Comparison of ENCODE assay signal across 16 cellular contexts in genomic region chr6:141783595-141783994, GRCh38.
DNase-seq lines count a peak whose midpoint lies in the region; ATAC-seq, FAIRE-seq and TF ChIP-seq lines count a peak whose summit lies in the region.
"Had no signal": no experiment of that assay in that cellular context is flagged by ENCODE, and none has a peak within 500 bp of the region (broad histone marks: within the 10 kb centered on the region; RNA-seq: fewer than 3 reads in every experiment).

No MANE protein-coding gene starts in this region.

- DNase-seq in Right ventricle myocardium superior (no peak), left ventricle myocardium inferior (no peak), H1 (ENCODE audit: low read depth in 1 of 2, low spot score in 2 of 2) (no peak), left ventricle myocardium superior (no peak), mesendoderm (no peak), PC-3 (no peak), NOMO-1 treated with DMSO at 0.1 percent for 48 hours (lab: John Stamatoyannopoulos, UW; ENCODE audit: unreplicated experiment) (no peak)
- DNase-seq in natural killer cell treated with Interleukin-12 subunit alpha and Interleukin-12 subunit beta and Interleukin-15 and Interleukin-18, amount 100 ng/mL, for 72 hours (ENCODE audit: low spot score) = no peak
- DNase-seq: 8988T; Calu3; CD8-positive, alpha-beta T cell; DMS79 treated with DMSO at 0.1 percent for 48 hours; GF-D8; GOT3; H9 had no signal

- H3K9me2 ChIP-seq in PC-3 (replicated peaks; ENCODE audit: low read length) = no peaks in the 10 kb centered on the region

- no peak overlapping the region for H4K91ac ChIP-seq in H1 (replicated peaks; ENCODE audit: insufficient read length, low read length)

- 85% methylated on average over 2 of the region's 2 CpGs; no CpG with 5 or more reads in 1 of the 2 experiments for WGBS in H1 (ENCODE audit: extremely low coverage in 1 of 2, insufficient coverage in 1 of 2, insufficient read length in 1 of 2, insufficient replicate concordance in 2 of 2, low coverage in 1 of 2, low lambda C conversion rate in 2 of 2, missing lambda C conversion rate in 1 of 2), 2 experiments
- no CpG with 5 or more reads among the region's 2 CpGs for WGBS in mesendoderm (ENCODE audit: extremely low coverage, insufficient coverage, low lambda C conversion rate)

- H2BK15ac ChIP-seq in H1 (ENCODE audit: low read length) (no peak overlapping the region), mesendoderm (replicated peaks; ENCODE audit: low read depth) (no peak overlapping the region)

- intact Hi-C loops in Right ventricle myocardium superior (cut with DNase I) (no loop called here), left ventricle myocardium inferior (cut with micrococcal nuclease) (no loop called here), left ventricle myocardium superior (cut with micrococcal nuclease) (no loop called here), PC-3 (cut with micrococcal nuclease) (no loop called here)

- H2BK120ac ChIP-seq in H1 (replicated peaks; ENCODE audit: low read depth, low read length) = no peak overlapping the region
- no peak overlapping the region for H2BK120ac ChIP-seq in mesendoderm (ENCODE audit: low read depth, low read length)

- H3K9ac ChIP-seq in H1 (replicated peaks in 1 of 4; ENCODE audit: extremely low read depth in 1 of 4, low read depth in 3 of 4, low read length in 3 of 4) (no peak overlapping the region), mesendoderm (ENCODE audit: low read length) (no peak overlapping the region), PC-3 (ENCODE audit: low read length) (no peak overlapping the region)
- H3K9ac ChIP-seq: BLaER1 treated with 17β-estradiol and CSF1 and Interleukin-3, amounts not matched to agents 10 nM and 100 nM had no signal

- H2BK20ac ChIP-seq in H1 (ENCODE audit: low read length) = no peak overlapping the region

- no peak overlapping the region for H3K14ac ChIP-seq in H1 (ENCODE audit: insufficient read length)

- H3K27me3 ChIP-seq in left ventricle myocardium inferior (ENCODE audit: low read depth) = no peaks in the 10 kb centered on the region
- H3K27me3 ChIP-seq in H1 (replicated peaks in 1 of 4; ENCODE audit: control insufficient read depth in 3 of 4, extremely low read depth in 1 of 4, insufficient read depth in 3 of 4, low read length in 3 of 4) = no peaks in the 10 kb centered on the region
- no peaks in the 10 kb centered on the region for H3K27me3 ChIP-seq in mesendoderm (ENCODE audit: insufficient read depth, low read length, poor library complexity)
- no peaks in the 10 kb centered on the region for H3K27me3 ChIP-seq in PC-3 (ENCODE audit: low read length)
- H3K27me3 ChIP-seq: BLaER1 treated with 17β-estradiol and CSF1 and Interleukin-3, amounts not matched to agents 10 nM and 100 nM had no signal

- no peaks in the 10 kb centered on the region for H3K4me1 ChIP-seq in left ventricle myocardium inferior
- H3K4me1 ChIP-seq in H1 (replicated peaks in 1 of 4; ENCODE audit: control insufficient read depth in 3 of 4, insufficient read depth in 4 of 4, low read length in 3 of 4) = peaks cover 0 to 7% (median 2%) of the 10 kb centered on the region in 4 experiments; a peak in 2 of 7 replicates
- H3K4me1 ChIP-seq in mesendoderm (ENCODE audit: control insufficient read depth, low read depth, low read length) = no peaks in the 10 kb centered on the region
- no peaks in the 10 kb centered on the region for H3K4me1 ChIP-seq in PC-3 (ENCODE audit: insufficient read depth, low read length)

- H3K9me3 ChIP-seq in left ventricle myocardium inferior (replicated peaks) (no peaks in the 10 kb centered on the region), H1 (ENCODE audit: insufficient read depth in 2 of 2, low read depth in 1 of 2, low read length in 1 of 2) (no peaks in the 10 kb centered on the region), PC-3 (ENCODE audit: low read length) (no peaks in the 10 kb centered on the region)
- H3K9me3 ChIP-seq: BLaER1 treated with 17β-estradiol and CSF1 and Interleukin-3, amounts not matched to agents 10 nM and 100 nM had no signal

- H2AK5ac ChIP-seq in H1 (ENCODE audit: low read depth, low read length) = no peak overlapping the region
- H2AK5ac ChIP-seq in mesendoderm (ENCODE audit: low read length) = no peak overlapping the region

- H3K18ac ChIP-seq in H1 (ENCODE audit: extremely low read depth, low read length) (no peak overlapping the region), mesendoderm (ENCODE audit: low read length) (no peak overlapping the region)

- H3K4me3 ChIP-seq in left ventricle myocardium inferior (no peak overlapping the region), H1 (ENCODE audit: extremely low read depth in 1 of 4, insufficient read depth in 2 of 4, low read depth in 3 of 4, low read length in 4 of 4) (no peak overlapping the region), mesendoderm (ENCODE audit: low read length) (no peak overlapping the region), PC-3 (ENCODE audit: low read length) (no peak overlapping the region)
- H3K4me3 ChIP-seq: BLaER1 treated with 17β-estradiol and CSF1 and Interleukin-3, amounts not matched to agents 10 nM and 100 nM had no signal

- H3K79me2 ChIP-seq in H1 (ENCODE audit: control insufficient read depth in 1 of 2, insufficient read depth in 2 of 2, low read length in 2 of 2) (no peaks in the 10 kb centered on the region), mesendoderm (ENCODE audit: control insufficient read depth, insufficient read depth, low read length) (no peaks in the 10 kb centered on the region), PC-3 (ENCODE audit: low read length) (no peaks in the 10 kb centered on the region)

- H3K4ac ChIP-seq in H1 (replicated peaks; ENCODE audit: insufficient read length, low read depth, low read length) (no peak overlapping the region), mesendoderm (ENCODE audit: low read depth, low read length) (no peak overlapping the region)

- H3K4me1 Mint-ChIP-seq in natural killer cell treated with Interleukin-12 subunit alpha and Interleukin-12 subunit beta and Interleukin-15 and Interleukin-18, amount 100 ng/mL, for 72 hours (ENCODE audit: low read depth in 2 of 2) = no peaks in the 10 kb centered on the region

- H3K9me3 Mint-ChIP-seq in natural killer cell treated with Interleukin-12 subunit alpha and Interleukin-12 subunit beta and Interleukin-15 and Interleukin-18, amount 100 ng/mL, for 72 hours = no peaks in the 10 kb centered on the region
- H3K9me3 Mint-ChIP-seq: CD8-positive, alpha-beta T cell; H9 had no signal

- H3K4me2 ChIP-seq in H1 (ENCODE audit: insufficient read depth in 1 of 2, low read depth in 2 of 2, low read length in 2 of 2) (no peak overlapping the region), mesendoderm (ENCODE audit: low read length) (no peak overlapping the region), PC-3 (ENCODE audit: low read length) (no peak overlapping the region)
- H3K4me2 ChIP-seq: BLaER1 treated with 17β-estradiol and CSF1 and Interleukin-3, amounts not matched to agents 10 nM and 100 nM had no signal

- H4K8ac ChIP-seq in H1 (ENCODE audit: extremely low read depth, insufficient read depth, low read length) = no peak overlapping the region
- H4K8ac ChIP-seq in mesendoderm (ENCODE audit: low read depth, low read length) = peak overlapping the region; percentile 13

- TF ChIP-seq RAD21 in H1 (IDR thresholded peaks at IDR 0.05 in 1 of 2, conservative IDR thresholded peaks at IDR 0.05 in 1 of 2; ENCODE audit: low read depth in 2 of 2, low read length in 2 of 2) = no peak

- TF ChIP-seq EP300 in H1 (IDR thresholded peaks at IDR 0.05; ENCODE audit: borderline replicate concordance in 1 of 2, low read depth in 2 of 2, low read length in 2 of 2) = no peak

- no peak overlapping the region for H2BK12ac ChIP-seq in H1 (ENCODE audit: low read depth, low read length)

- CTCF ChIA-PET in H1 (lab: Charles Lee; ENCODE audit: partially characterized antibody) (no interaction called here), PC-3 (lab: Charles Lee) (no interaction called here)

- H3K27ac ChIP-seq in left ventricle myocardium inferior (replicated peaks) (no peak overlapping the region), H1 (ENCODE audit: low read depth, low read length) (no peak overlapping the region), mesendoderm (ENCODE audit: low read depth, low read length) (no peak overlapping the region), PC-3 (ENCODE audit: low read length) (no peak overlapping the region)
- H3K27ac ChIP-seq: BLaER1 treated with 17β-estradiol and CSF1 and Interleukin-3, amounts not matched to agents 10 nM and 100 nM had no signal

- H3K4me3 Mint-ChIP-seq in natural killer cell treated with Interleukin-12 subunit alpha and Interleukin-12 subunit beta and Interleukin-15 and Interleukin-18, amount 100 ng/mL, for 72 hours = no peak overlapping the region
- H3K4me3 Mint-ChIP-seq: CD8-positive, alpha-beta T cell; H9 had no signal

- no peak for TF ChIP-seq POLR2A in H1 (IDR thresholded peaks at IDR 0.05; ENCODE audit: control extremely low read depth in 1 of 2, low read depth in 2 of 2, low read length in 2 of 2)

- no TSS peak for BruUV-seq in PC-3 (replicated peaks; lab: Mats Ljungman, UMichigan)

- H3K23ac ChIP-seq in H1 (ENCODE audit: insufficient read length) (no peak overlapping the region), mesendoderm (ENCODE audit: low read length) (no peak overlapping the region)

- no peaks in the 10 kb centered on the region for H3K36me3 Mint-ChIP-seq in natural killer cell treated with Interleukin-12 subunit alpha and Interleukin-12 subunit beta and Interleukin-15 and Interleukin-18, amount 100 ng/mL, for 72 hours
- H3K36me3 Mint-ChIP-seq: CD8-positive, alpha-beta T cell had no signal

- H4K5ac ChIP-seq in H1 (ENCODE audit: insufficient read length, low read depth, low read length) (no peak overlapping the region), mesendoderm (ENCODE audit: low read length) (no peak overlapping the region)

- TF ChIP-seq CTCF in left ventricle myocardium inferior (IDR thresholded peaks at IDR 0.05; ENCODE audit: borderline replicate concordance) (no peak), H1 (IDR thresholded peaks at IDR 0.05; ENCODE audit: control extremely low read depth in 1 of 3, insufficient read depth in 1 of 3, low read depth in 1 of 3, low read length in 3 of 3) (no peak), PC-3 (conservative IDR thresholded peaks at IDR 0.05; ENCODE audit: low read depth, low read length) (no peak)

- H3K79me1 ChIP-seq in H1 (ENCODE audit: low read depth, low read length) (no peaks in the 10 kb centered on the region), mesendoderm (ENCODE audit: low read length) (no peaks in the 10 kb centered on the region)

- no peaks in the 10 kb centered on the region for H3K23me2 ChIP-seq in H1 (ENCODE audit: low read depth, low read length)

- no peak overlapping the region for H3K27ac Mint-ChIP-seq in natural killer cell treated with Interleukin-12 subunit alpha and Interleukin-12 subunit beta and Interleukin-15 and Interleukin-18, amount 100 ng/mL, for 72 hours
- H3K27ac Mint-ChIP-seq: CD8-positive, alpha-beta T cell; H9 had no signal

- no peaks in the 10 kb centered on the region for H4K20me1 ChIP-seq in H1 (replicated peaks in 1 of 2; ENCODE audit: control insufficient read depth in 1 of 2, insufficient read depth in 2 of 2, low read length in 2 of 2)
- no peaks in the 10 kb centered on the region for H4K20me1 ChIP-seq in PC-3 (ENCODE audit: low read length)
- H4K20me1 ChIP-seq: BLaER1 treated with 17β-estradiol and CSF1 and Interleukin-3, amounts not matched to agents 10 nM and 100 nM had no signal

- ATAC-seq in Right ventricle myocardium superior (ENCODE audit: poor library complexity) (peak; percentile 61), left ventricle myocardium superior (peak; percentile 59), PC-3 (no peak)
- ATAC-seq in natural killer cell treated with Interleukin-12 subunit alpha and Interleukin-12 subunit beta and Interleukin-15 and Interleukin-18, amount 100 ng/mL, for 72 hours = no peak
- ATAC-seq: CD8-positive, alpha-beta T cell had no signal

- no peaks in the 10 kb centered on the region for H3K36me3 ChIP-seq in left ventricle myocardium inferior
- no peaks in the 10 kb centered on the region for H3K36me3 ChIP-seq in H1 (ENCODE audit: control insufficient read depth in 2 of 4, insufficient read depth in 4 of 4, low read length in 3 of 4)
- H3K36me3 ChIP-seq in mesendoderm (ENCODE audit: control insufficient read depth, insufficient read depth, low read length) = no peaks in the 10 kb centered on the region
- no peaks in the 10 kb centered on the region for H3K36me3 ChIP-seq in PC-3 (ENCODE audit: low read depth, low read length)
- H3K36me3 ChIP-seq: BLaER1 treated with 17β-estradiol and CSF1 and Interleukin-3, amounts not matched to agents 10 nM and 100 nM had no signal

- no peaks in the 10 kb centered on the region for H3K27me3 Mint-ChIP-seq in natural killer cell treated with Interleukin-12 subunit alpha and Interleukin-12 subunit beta and Interleukin-15 and Interleukin-18, amount 100 ng/mL, for 72 hours

- peak; percentile 69 for FAIRE-seq in H1 (lab: Jason Lieb, UNC)

- no peak overlapping the region for H2BK5ac ChIP-seq in H1 (ENCODE audit: low read depth, low read length)
- H2BK5ac ChIP-seq in mesendoderm (ENCODE audit: low read length) = no peak overlapping the region

- H3F3A ChIP-seq in PC-3 (ENCODE audit: low read length, unreplicated experiment) = no peaks in the 10 kb centered on the region

- H3K56ac ChIP-seq in H1 (replicated peaks; ENCODE audit: insufficient read length, low read depth, low read length) (no peak overlapping the region), mesendoderm (ENCODE audit: low read length) (no peak overlapping the region)

- H2AFZ ChIP-seq in H1 (ENCODE audit: low read length) = no peak overlapping the region
- H2AFZ ChIP-seq in PC-3 (ENCODE audit: low read length) = no peak overlapping the region

- POLR2A ChIA-PET in H1 (lab: Charles Lee; ENCODE audit: partially characterized antibody) = no interaction called here
- POLR2A ChIA-PET in PC-3 (lab: Charles Lee; ENCODE audit: unreplicated experiment) = no interaction called here

Comparison
In these comparisons a context has a peak if more than half of its experiments do, and no peak if none do; other contexts are left out.
1. ATAC-seq: peak in Right ventricle myocardium superior (single experiment) and left ventricle myocardium superior (single experiment); none in PC-3 (single experiment) and natural killer cell treated with Interleukin-12 subunit alpha and Interleukin-12 subunit beta and Interleukin-15 and Interleukin-18, amount 100 ng/mL, for 72 hours (0 of 2).